Comparison of ENCODE assay signal across 8 cellular contexts in genomic region chr12:54000105-54000773, GRCh38. TPM values are rescaled to one million over a fixed set of nuclear protein-coding genes. Genes with fewer than 3 reads are reported as not detected.
DNase-seq lines count a peak whose midpoint lies in the region; ATAC-seq and TF ChIP-seq lines count a peak whose summit lies in the region.

Gene HOXC9, plus strand, starts transcription at chr12:54000161. Its CDS starts 28 bp downstream, at chr12:54000189.

- H3K27me3 ChIP-seq in thoracic aorta (replicated peaks; ENCODE audit: insufficient read depth) = peaks cover 25% of the 10 kb centered on the region
- H3K27me3 ChIP-seq in colonic mucosa = peaks cover 100% of the 10 kb centered on the region

- H3K36me3 Mint-ChIP-seq in activated CD8-positive, alpha-beta T cell treated with anti-CD3 and anti-CD28 coated beads for 36 hours (ENCODE audit: low read depth) = no peaks in the 10 kb centered on the region
- H3K36me3 Mint-ChIP-seq in activated CD8-positive, alpha-beta T cell treated with anti-CD3 and anti-CD28 coated beads, Interleukin-2, amount 10 ng/mL, durations not matched to agents 7 days and 5 days (ENCODE audit: low read depth) = no peaks in the 10 kb centered on the region
- H3K36me3 Mint-ChIP-seq in WTC11 = no peaks in the 10 kb centered on the region; the same call in 1 of the 2 replicates
- H3K36me3 Mint-ChIP-seq in immature natural killer cell = peaks cover 0 to 2% (median 0%) of the 10 kb centered on the region in 3 donors

- peaks cover 15 to 16% of the 10 kb centered on the region in 2 donors for H3K4me1 ChIP-seq in thoracic aorta (ENCODE audit: control insufficient read depth in 1 of 2, low read depth in 2 of 2)
- peaks cover 7% of the 10 kb centered on the region for H3K4me1 ChIP-seq in colonic mucosa

- H3K27ac Mint-ChIP-seq in activated CD8-positive, alpha-beta T cell treated with anti-CD3 and anti-CD28 coated beads for 36 hours = no peak within 1 kb of the TSS
- no peak within 1 kb of the TSS for H3K27ac Mint-ChIP-seq in activated CD8-positive, alpha-beta T cell treated with anti-CD3 and anti-CD28 coated beads, Interleukin-2, amount 10 ng/mL, durations not matched to agents 7 days and 5 days
- H3K27ac Mint-ChIP-seq in WTC11 = no peak within 1 kb of the TSS
- H3K27ac Mint-ChIP-seq in immature natural killer cell = no peak within 1 kb of the TSS

- no peaks in the 10 kb centered on the region for H3K36me3 ChIP-seq in thoracic aorta
- no peaks in the 10 kb centered on the region for H3K36me3 ChIP-seq in colonic mucosa

- H3K9me3 Mint-ChIP-seq in activated CD8-positive, alpha-beta T cell treated with anti-CD3 and anti-CD28 coated beads for 36 hours = no peaks in the 10 kb centered on the region
- no peaks in the 10 kb centered on the region for H3K9me3 Mint-ChIP-seq in activated CD8-positive, alpha-beta T cell treated with anti-CD3 and anti-CD28 coated beads, Interleukin-2, amount 10 ng/mL, durations not matched to agents 7 days and 5 days (ENCODE audit: insufficient read depth)
- H3K9me3 Mint-ChIP-seq in WTC11 (no peaks in the 10 kb centered on the region), immature natural killer cell (peaks cover 0 to 5% (median 0%) of the 10 kb centered on the region in 6 donors)

- ATAC-seq in activated CD8-positive, alpha-beta T cell treated with anti-CD3 and anti-CD28 coated beads for 36 hours = no peak
- ATAC-seq in activated CD8-positive, alpha-beta T cell treated with anti-CD3 and anti-CD28 coated beads, Interleukin-2, amount 10 ng/mL, durations not matched to agents 7 days and 5 days = no peak
- ATAC-seq in WTC11 (no peak), thoracic aorta (ENCODE audit: insufficient number of reproducible peaks, low FRiP score, low read depth) (no peak)

- peaks cover 21% of the 10 kb centered on the region for H3K4me1 Mint-ChIP-seq in activated CD8-positive, alpha-beta T cell treated with anti-CD3 and anti-CD28 coated beads for 36 hours (ENCODE audit: low read depth)
- H3K4me1 Mint-ChIP-seq in activated CD8-positive, alpha-beta T cell treated with anti-CD3 and anti-CD28 coated beads, Interleukin-2, amount 10 ng/mL, durations not matched to agents 7 days and 5 days (ENCODE audit: low read depth) = peaks cover 17% of the 10 kb centered on the region
- H3K4me1 Mint-ChIP-seq in WTC11 (peaks cover 24% of the 10 kb centered on the region), immature natural killer cell (peaks cover 23% of the 10 kb centered on the region in 2 donors)

- H3K27me3 Mint-ChIP-seq in activated CD8-positive, alpha-beta T cell treated with anti-CD3 and anti-CD28 coated beads for 36 hours = peaks cover 83% of the 10 kb centered on the region
- peaks cover 93% of the 10 kb centered on the region for H3K27me3 Mint-ChIP-seq in activated CD8-positive, alpha-beta T cell treated with anti-CD3 and anti-CD28 coated beads, Interleukin-2, amount 10 ng/mL, durations not matched to agents 7 days and 5 days (ENCODE audit: low read depth)
- H3K27me3 Mint-ChIP-seq in WTC11 (ENCODE audit: low read depth) (peaks cover 100% of the 10 kb centered on the region), immature natural killer cell (ENCODE audit: low read depth in 3 of 3) (peaks cover 62 to 81% (median 76%) of the 10 kb centered on the region in 3 donors)

- no peak for TF ChIP-seq CTCF in activated CD8-positive, alpha-beta T cell treated with anti-CD3 and anti-CD28 coated beads for 36 hours (IDR thresholded peaks at IDR 0.05)
- TF ChIP-seq CTCF in WTC11 (IDR thresholded peaks at IDR 0.05) = no peak
- no peak for TF ChIP-seq CTCF in thoracic aorta (IDR thresholded peaks at IDR 0.05)
- TF ChIP-seq CTCF in colonic mucosa (IDR thresholded peaks at IDR 0.05) = no peak

- peak within 1 kb of the TSS; percentile 66 for H3K4me3 ChIP-seq in thoracic aorta
- H3K4me3 ChIP-seq in colonic mucosa = no peak within 1 kb of the TSS

- intact Hi-C loops in activated CD8-positive, alpha-beta T cell treated with anti-CD3 and anti-CD28 coated beads for 36 hours (cut with micrococcal nuclease) = no loop called here
- intact Hi-C loops in colonic mucosa (cut with DNase I) = loop anchor here (10.0 kb wide), 1 partner anchor 355 kb away; no protein-coding TSS in a partner anchor

- peak within 1 kb of the TSS in 1 of 2 donors; percentile 59 for H3K9ac ChIP-seq in colonic mucosa (ENCODE audit: low read depth in 2 of 2, low read length in 2 of 2)

- DNase-seq in activated CD8-positive, alpha-beta T cell treated with anti-CD3 and anti-CD28 coated beads for 36 hours = no peak
- DNase-seq in activated CD8-positive, alpha-beta T cell treated with anti-CD3 and anti-CD28 coated beads, Interleukin-2, amount 10 ng/mL, durations not matched to agents 7 days and 5 days = no peak
- DNase-seq in WTC11 (ENCODE audit: low spot score) (no peak), immature natural killer cell (no peak), thoracic aorta (ENCODE audit: low spot score) (no peak), colonic mucosa (no peak), NOMO-1 treated with DMSO at 0.1 percent for 48 hours (lab: John Stamatoyannopoulos, UW; ENCODE audit: unreplicated experiment) (no peak)
- DNase-seq in stimulated activated CD4-positive, alpha-beta T cell treated with anti-CD3 and anti-CD28 coated beads, Interleukin-4, amount 100 ng/mL, for 24 hours = no peak

- CTCF ChIA-PET in activated CD8-positive, alpha-beta T cell treated with anti-CD3 and anti-CD28 coated beads for 36 hours (lab: Charles Lee) = interaction anchor here (0.7 to 6.7 kb wide), 12 partner anchors 9 to 224 kb away, joined by 3 to 58 read pairs (median 5); partner anchors contain the start of genes HOXC10, HOXC5 and HOXC8
- CTCF ChIA-PET in activated CD8-positive, alpha-beta T cell treated with anti-CD3 and anti-CD28 coated beads, Interleukin-2, amount 10 ng/mL, durations not matched to agents 7 days and 5 days (lab: Charles Lee) = interaction anchor here (0.9 to 4.5 kb wide), 6 partner anchors 15 to 207 kb away, joined by 3 to 19 read pairs (median 6); partner anchors contain the start of genes HOXC10 and HOXC5
- CTCF ChIA-PET in WTC11 (lab: Charles Lee) = interaction anchor here (0.8 to 10.8 kb wide), 9 partner anchors 12 to 216 kb away, joined by 3 to 107 read pairs (median 6); partner anchors contain the start of genes HOXC10, HOXC4 and HOXC5

- peak within 1 kb of the TSS; percentile 43 for H3K4me3 Mint-ChIP-seq in activated CD8-positive, alpha-beta T cell treated with anti-CD3 and anti-CD28 coated beads for 36 hours
- no peak within 1 kb of the TSS for H3K4me3 Mint-ChIP-seq in activated CD8-positive, alpha-beta T cell treated with anti-CD3 and anti-CD28 coated beads, Interleukin-2, amount 10 ng/mL, durations not matched to agents 7 days and 5 days
- H3K4me3 Mint-ChIP-seq in WTC11 (peak within 1 kb of the TSS; percentile 52), immature natural killer cell (peak within 1 kb of the TSS in 4 of 5 donors; percentile 15 to 65 (median 42))

- H3K9me3 ChIP-seq in thoracic aorta (no peaks in the 10 kb centered on the region), colonic mucosa (no peaks in the 10 kb centered on the region)

- H3K27ac ChIP-seq in thoracic aorta = peak within 1 kb of the TSS in 1 of 2 donors; percentile 22
- no peak within 1 kb of the TSS for H3K27ac ChIP-seq in colonic mucosa

- POLR2A ChIA-PET in activated CD8-positive, alpha-beta T cell treated with anti-CD3 and anti-CD28 coated beads for 36 hours (lab: Charles Lee) = interaction anchor here (1.6 kb wide), 1 partner anchor 15 kb away, joined by 9 read pairs; the partner anchor contains the start of gene HOXC10
- POLR2A ChIA-PET in activated CD8-positive, alpha-beta T cell treated with anti-CD3 and anti-CD28 coated beads, Interleukin-2, amount 10 ng/mL, durations not matched to agents 7 days and 5 days (lab: Charles Lee) = interaction anchor here (0.7 kb wide), 1 partner anchor 192 kb away, joined by 3 read pairs; no protein-coding TSS in a partner anchor
- POLR2A ChIA-PET in WTC11 (lab: Charles Lee) = no interaction called here

TF ChIP-seq in WTC11, 78 proteins besides CTCF, POLR2A, EP300 and RAD21 (continues in another document):
- TF ChIP-seq USF2 (CRISPR knock-in tag; IDR thresholded peaks at IDR 0.05) (0 out of 2 replicates have a peak, but pooled peaks have one; percentile 3), E2F5 (CRISPR knock-in tag; IDR thresholded peaks at IDR 0.05) (no peak)

RNA-seq across cellular contexts. Expression of gene HOXC9, which starts in this region (rescaled TPM):
- not detected for total RNA-seq in activated CD8-positive, alpha-beta T cell treated with anti-CD3 and anti-CD28 coated beads for 36 hours
- total RNA-seq in activated CD8-positive, alpha-beta T cell treated with anti-CD3 and anti-CD28 coated beads, Interleukin-2, amount 10 ng/mL, durations not matched to agents 7 days and 5 days = not detected
- total RNA-seq in WTC11 (2021) (not detected in 3 replicates), thoracic aorta (not detected), colonic mucosa (not detected)
- polyA plus RNA-seq in immature natural killer cell = not detected
